ENCODE assay signal across 2 cellular contexts in the genomic region with DNA sequence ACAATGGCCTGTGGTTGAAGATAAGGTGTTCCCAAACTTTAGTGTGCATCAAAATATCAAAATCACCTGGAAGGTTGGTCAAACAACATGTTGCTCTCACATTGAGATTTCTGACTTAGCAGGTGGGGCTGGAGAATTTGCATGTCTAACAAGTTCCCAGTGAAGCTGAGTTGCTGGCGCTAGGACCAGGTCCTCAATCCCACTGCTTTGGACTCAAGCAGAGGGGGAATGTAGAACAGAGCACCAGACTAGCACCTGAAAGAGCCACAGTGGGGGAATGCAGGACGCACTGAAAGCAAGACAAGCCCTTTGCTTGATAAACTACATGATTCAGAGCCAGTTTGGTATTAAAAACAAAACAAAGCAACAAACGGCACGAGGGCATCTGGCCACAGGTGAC.
TF ChIP-seq lines count a peak whose summit lies in the region.

No MANE protein-coding gene starts in this region.

TF ChIP-seq in GM23338, 12 proteins besides CTCF, POLR2A, EP300 and RAD21 (continues in another document):
- TF ChIP-seq EZH2 (IDR thresholded peaks at IDR 0.05; ENCODE audit: low read depth, unreplicated experiment) (no peak), STAT1 (IDR thresholded peaks at IDR 0.05; ENCODE audit: unreplicated experiment) (no peak), POLR2AphosphoS5 (IDR thresholded peaks at IDR 0.05; ENCODE audit: low read depth) (no peak), NANOG (IDR thresholded peaks at IDR 0.05; ENCODE audit: borderline replicate concordance) (no peak), JUNB (IDR thresholded peaks at IDR 0.05; ENCODE audit: unreplicated experiment) (no peak), CREB1 (CRISPR knock-in tag; IDR thresholded peaks at IDR 0.05; ENCODE audit: low read depth) (no peak), ZNF331 (CRISPR knock-in tag; IDR thresholded peaks at IDR 0.05; ENCODE audit: low read depth) (no peak), ZNF114 (CRISPR knock-in tag; IDR thresholded peaks at IDR 0.05) (no peak), EZH2phosphoT487 (IDR thresholded peaks at IDR 0.05; ENCODE audit: unreplicated experiment) (no peak)
- TF ChIP-seq, protein P1, sequence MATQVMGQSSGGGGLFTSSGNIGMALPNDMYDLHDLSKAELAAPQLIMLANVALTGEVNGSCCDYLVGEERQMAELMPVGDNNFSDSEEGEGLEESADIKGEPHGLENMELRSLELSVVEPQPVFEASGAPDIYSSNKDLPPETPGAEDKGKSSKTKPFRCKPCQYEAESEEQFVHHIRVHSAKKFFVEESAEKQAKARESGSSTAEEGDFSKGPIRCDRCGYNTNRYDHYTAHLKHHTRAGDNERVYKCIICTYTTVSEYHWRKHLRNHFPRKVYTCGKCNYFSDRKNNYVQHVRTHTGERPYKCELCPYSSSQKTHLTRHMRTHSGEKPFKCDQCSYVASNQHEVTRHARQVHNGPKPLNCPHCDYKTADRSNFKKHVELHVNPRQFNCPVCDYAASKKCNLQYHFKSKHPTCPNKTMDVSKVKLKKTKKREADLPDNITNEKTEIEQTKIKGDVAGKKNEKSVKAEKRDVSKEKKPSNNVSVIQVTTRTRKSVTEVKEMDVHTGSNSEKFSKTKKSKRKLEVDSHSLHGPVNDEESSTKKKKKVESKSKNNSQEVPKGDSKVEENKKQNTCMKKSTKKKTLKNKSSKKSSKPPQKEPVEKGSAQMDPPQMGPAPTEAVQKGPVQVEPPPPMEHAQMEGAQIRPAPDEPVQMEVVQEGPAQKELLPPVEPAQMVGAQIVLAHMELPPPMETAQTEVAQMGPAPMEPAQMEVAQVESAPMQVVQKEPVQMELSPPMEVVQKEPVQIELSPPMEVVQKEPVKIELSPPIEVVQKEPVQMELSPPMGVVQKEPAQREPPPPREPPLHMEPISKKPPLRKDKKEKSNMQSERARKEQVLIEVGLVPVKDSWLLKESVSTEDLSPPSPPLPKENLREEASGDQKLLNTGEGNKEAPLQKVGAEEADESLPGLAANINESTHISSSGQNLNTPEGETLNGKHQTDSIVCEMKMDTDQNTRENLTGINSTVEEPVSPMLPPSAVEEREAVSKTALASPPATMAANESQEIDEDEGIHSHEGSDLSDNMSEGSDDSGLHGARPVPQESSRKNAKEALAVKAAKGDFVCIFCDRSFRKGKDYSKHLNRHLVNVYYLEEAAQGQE (IDR thresholded peaks at IDR 0.05; ENCODE audit: unreplicated experiment), result no peak
- TF ChIP-seq, protein P2, sequence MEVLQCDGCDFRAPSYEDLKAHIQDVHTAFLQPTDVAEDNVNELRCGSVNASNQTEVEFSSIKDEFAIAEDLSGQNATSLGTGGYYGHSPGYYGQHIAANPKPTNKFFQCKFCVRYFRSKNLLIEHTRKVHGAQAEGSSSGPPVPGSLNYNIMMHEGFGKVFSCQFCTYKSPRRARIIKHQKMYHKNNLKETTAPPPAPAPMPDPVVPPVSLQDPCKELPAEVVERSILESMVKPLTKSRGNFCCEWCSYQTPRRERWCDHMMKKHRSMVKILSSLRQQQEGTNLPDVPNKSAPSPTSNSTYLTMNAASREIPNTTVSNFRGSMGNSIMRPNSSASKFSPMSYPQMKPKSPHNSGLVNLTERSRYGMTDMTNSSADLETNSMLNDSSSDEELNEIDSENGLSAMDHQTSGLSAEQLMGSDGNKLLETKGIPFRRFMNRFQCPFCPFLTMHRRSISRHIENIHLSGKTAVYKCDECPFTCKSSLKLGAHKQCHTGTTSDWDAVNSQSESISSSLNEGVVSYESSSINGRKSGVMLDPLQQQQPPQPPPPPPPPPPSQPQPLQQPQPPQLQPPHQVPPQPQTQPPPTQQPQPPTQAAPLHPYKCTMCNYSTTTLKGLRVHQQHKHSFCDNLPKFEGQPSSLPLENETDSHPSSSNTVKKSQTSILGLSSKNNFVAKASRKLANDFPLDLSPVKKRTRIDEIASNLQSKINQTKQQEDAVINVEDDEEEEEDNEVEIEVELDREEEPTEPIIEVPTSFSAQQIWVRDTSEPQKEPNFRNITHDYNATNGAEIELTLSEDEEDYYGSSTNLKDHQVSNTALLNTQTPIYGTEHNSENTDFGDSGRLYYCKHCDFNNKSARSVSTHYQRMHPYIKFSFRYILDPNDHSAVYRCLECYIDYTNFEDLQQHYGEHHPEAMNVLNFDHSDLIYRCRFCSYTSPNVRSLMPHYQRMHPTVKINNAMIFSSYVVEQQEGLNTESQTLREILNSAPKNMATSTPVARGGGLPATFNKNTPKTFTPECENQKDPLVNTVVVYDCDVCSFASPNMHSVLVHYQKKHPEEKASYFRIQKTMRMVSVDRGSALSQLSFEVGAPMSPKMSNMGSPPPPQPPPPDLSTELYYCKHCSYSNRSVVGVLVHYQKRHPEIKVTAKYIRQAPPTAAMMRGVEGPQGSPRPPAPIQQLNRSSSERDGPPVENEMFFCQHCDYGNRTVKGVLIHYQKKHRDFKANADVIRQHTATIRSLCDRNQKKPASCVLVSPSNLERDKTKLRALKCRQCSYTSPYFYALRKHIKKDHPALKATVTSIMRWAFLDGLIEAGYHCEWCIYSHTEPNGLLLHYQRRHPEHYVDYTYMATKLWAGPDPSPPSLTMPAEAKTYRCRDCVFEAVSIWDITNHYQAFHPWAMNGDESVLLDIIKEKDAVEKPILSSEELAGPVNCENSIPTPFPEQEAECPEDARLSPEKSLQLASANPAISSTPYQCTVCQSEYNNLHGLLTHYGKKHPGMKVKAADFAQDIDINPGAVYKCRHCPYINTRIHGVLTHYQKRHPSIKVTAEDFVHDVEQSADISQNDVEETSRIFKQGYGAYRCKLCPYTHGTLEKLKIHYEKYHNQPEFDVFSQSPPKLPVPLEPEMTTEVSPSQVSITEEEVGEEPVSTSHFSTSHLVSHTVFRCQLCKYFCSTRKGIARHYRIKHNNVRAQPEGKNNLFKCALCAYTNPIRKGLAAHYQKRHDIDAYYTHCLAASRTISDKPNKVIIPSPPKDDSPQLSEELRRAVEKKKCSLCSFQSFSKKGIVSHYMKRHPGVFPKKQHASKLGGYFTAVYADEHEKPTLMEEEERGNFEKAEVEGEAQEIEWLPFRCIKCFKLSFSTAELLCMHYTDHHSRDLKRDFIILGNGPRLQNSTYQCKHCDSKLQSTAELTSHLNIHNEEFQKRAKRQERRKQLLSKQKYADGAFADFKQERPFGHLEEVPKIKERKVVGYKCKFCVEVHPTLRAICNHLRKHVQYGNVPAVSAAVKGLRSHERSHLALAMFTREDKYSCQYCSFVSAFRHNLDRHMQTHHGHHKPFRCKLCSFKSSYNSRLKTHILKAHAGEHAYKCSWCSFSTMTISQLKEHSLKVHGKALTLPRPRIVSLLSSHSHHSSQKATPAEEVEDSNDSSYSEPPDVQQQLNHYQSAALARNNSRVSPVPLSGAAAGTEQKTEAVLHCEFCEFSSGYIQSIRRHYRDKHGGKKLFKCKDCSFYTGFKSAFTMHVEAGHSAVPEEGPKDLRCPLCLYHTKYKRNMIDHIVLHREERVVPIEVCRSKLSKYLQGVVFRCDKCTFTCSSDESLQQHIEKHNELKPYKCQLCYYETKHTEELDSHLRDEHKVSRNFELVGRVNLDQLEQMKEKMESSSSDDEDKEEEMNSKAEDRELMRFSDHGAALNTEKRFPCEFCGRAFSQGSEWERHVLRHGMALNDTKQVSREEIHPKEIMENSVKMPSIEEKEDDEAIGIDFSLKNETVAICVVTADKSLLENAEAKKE (CRISPR knock-in tag; IDR thresholded peaks at IDR 0.05), result no peak

TF ChIP-seq in H1, 55 proteins besides CTCF, POLR2A, EP300 and RAD21:
- TF ChIP-seq RNF2 (IDR thresholded peaks at IDR 0.05; ENCODE audit: borderline replicate concordance, low read depth, low read length, missing control alignments, poor library complexity, severe bottlenecking) (no peak), SIN3A (conservative IDR thresholded peaks at IDR 0.05 in 1 of 2, IDR thresholded peaks at IDR 0.05 in 1 of 2; ENCODE audit: low read depth in 1 of 2, low read length in 2 of 2) (no peak), SAP30 (IDR thresholded peaks at IDR 0.05; ENCODE audit: insufficient read depth, insufficient replicate concordance, low read length) (no peak), TAF1 (IDR thresholded peaks at IDR 0.05; ENCODE audit: low read depth, low read length) (no peak), HDAC2 (IDR thresholded peaks at IDR 0.05; ENCODE audit: borderline replicate concordance in 1 of 2, low read depth in 2 of 2, low read length in 2 of 2) (no peak), FOSL1 (IDR thresholded peaks at IDR 0.05; ENCODE audit: insufficient read depth, low read depth, low read length) (no peak), YY1 (IDR thresholded peaks at IDR 0.05; ENCODE audit: low read depth, low read length) (no peak), CEBPB (IDR thresholded peaks at IDR 0.05; ENCODE audit: low read depth, low read length) (no peak), SRF (IDR thresholded peaks at IDR 0.05; ENCODE audit: low read depth, low read length) (no peak), BRCA1 (IDR thresholded peaks at IDR 0.05; ENCODE audit: low read depth, low read length) (no peak), TCF12 (IDR thresholded peaks at IDR 0.05; ENCODE audit: low read depth, low read length) (no peak), SP1 (IDR thresholded peaks at IDR 0.05; ENCODE audit: low read depth, low read length) (no peak), NRF1 (IDR thresholded peaks at IDR 0.05; ENCODE audit: low read depth, low read length) (no peak)
TF ChIP-seq in H1: peak in this region for 0.
